ENCODE assay signal across 1 cellular context in the genomic region with DNA sequence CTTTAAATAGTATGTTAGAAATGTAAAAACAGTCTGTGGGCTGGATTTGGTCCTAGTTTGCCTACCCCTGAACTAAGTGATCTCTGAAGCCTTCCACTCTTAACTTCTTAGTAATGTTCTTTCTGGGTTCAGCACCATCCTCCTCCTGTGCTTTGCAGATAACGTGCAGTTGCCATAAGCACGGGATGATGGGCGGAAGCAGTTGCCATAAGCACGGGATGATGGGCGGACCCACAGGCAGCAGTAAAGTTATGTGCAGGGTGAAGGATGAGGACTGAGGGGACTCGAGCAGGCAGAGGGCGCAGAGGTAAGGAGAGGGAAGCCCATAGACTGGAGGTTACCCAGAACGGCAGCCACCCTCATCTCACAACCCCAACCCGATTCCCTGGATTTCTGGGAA.
TF ChIP-seq lines count a peak whose summit lies in the region.

No MANE protein-coding gene starts in this region.

TF ChIP-seq in K562, 482 proteins besides CTCF, POLR2A, EP300 and RAD21 (continues in another document):
- no peak for TF ChIP-seq HSF4 (CRISPR knock-in tag; IDR thresholded peaks at IDR 0.05; ENCODE audit: borderline replicate concordance)
- TF ChIP-seq RBM34 (IDR thresholded peaks at IDR 0.05; ENCODE audit: borderline replicate concordance, insufficient read depth, low read length) = no peak
- TF ChIP-seq NFE2 (IDR thresholded peaks at IDR 0.05; ENCODE audit: low read depth) = no peak
- TF ChIP-seq, protein P1, sequence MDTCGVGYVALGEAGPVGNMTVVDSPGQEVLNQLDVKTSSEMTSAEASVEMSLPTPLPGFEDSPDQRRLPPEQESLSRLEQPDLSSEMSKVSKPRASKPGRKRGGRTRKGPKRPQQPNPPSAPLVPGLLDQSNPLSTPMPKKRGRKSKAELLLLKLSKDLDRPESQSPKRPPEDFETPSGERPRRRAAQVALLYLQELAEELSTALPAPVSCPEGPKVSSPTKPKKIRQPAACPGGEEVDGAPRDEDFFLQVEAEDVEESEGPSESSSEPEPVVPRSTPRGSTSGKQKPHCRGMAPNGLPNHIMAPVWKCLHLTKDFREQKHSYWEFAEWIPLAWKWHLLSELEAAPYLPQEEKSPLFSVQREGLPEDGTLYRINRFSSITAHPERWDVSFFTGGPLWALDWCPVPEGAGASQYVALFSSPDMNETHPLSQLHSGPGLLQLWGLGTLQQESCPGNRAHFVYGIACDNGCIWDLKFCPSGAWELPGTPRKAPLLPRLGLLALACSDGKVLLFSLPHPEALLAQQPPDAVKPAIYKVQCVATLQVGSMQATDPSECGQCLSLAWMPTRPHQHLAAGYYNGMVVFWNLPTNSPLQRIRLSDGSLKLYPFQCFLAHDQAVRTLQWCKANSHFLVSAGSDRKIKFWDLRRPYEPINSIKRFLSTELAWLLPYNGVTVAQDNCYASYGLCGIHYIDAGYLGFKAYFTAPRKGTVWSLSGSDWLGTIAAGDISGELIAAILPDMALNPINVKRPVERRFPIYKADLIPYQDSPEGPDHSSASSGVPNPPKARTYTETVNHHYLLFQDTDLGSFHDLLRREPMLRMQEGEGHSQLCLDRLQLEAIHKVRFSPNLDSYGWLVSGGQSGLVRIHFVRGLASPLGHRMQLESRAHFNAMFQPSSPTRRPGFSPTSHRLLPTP (IDR thresholded peaks at IDR 0.05; ENCODE audit: borderline replicate concordance, extremely low read depth, insufficient read length) = no peak
- TF ChIP-seq KDM1A (IDR thresholded peaks at IDR 0.05) = peak; percentile 89 to 93
- TF ChIP-seq ZNF354B (CRISPR knock-in tag; IDR thresholded peaks at IDR 0.05) = no peak
- no peak for TF ChIP-seq FOXK1 (CRISPR knock-in tag; IDR thresholded peaks at IDR 0.05; ENCODE audit: borderline replicate concordance)
- no peak for TF ChIP-seq CHD4 (IDR thresholded peaks at IDR 0.05; ENCODE audit: insufficient read depth, insufficient replicate concordance, low read depth, low read length, poor library complexity, severe bottlenecking)
- TF ChIP-seq HNRNPH1 (optimal IDR thresholded peaks at IDR 0.05; ENCODE audit: low read depth, low read length) = no peak
- peak; percentile 93 for TF ChIP-seq RFX1 (IDR thresholded peaks at IDR 0.05)
- TF ChIP-seq, protein P2, sequence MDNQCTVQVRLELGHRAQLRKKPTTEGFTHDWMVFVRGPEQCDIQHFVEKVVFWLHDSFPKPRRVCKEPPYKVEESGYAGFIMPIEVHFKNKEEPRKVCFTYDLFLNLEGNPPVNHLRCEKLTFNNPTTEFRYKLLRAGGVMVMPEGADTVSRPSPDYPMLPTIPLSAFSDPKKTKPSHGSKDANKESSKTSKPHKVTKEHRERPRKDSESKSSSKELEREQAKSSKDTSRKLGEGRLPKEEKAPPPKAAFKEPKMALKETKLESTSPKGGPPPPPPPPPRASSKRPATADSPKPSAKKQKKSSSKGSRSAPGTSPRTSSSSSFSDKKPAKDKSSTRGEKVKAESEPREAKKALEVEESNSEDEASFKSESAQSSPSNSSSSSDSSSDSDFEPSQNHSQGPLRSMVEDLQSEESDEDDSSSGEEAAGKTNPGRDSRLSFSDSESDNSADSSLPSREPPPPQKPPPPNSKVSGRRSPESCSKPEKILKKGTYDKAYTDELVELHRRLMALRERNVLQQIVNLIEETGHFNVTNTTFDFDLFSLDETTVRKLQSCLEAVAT (IDR thresholded peaks at IDR 0.05) = no peak
- TF ChIP-seq SMAD3 (CRISPR knock-in tag; conservative IDR thresholded peaks at IDR 0.05) = no peak
- TF ChIP-seq, protein P3, sequence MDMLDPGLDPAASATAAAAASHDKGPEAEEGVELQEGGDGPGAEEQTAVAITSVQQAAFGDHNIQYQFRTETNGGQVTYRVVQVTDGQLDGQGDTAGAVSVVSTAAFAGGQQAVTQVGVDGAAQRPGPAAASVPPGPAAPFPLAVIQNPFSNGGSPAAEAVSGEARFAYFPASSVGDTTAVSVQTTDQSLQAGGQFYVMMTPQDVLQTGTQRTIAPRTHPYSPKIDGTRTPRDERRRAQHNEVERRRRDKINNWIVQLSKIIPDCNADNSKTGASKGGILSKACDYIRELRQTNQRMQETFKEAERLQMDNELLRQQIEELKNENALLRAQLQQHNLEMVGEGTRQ (CRISPR knock-in tag; IDR thresholded peaks at IDR 0.05) = no peak
- TF ChIP-seq, protein P4, sequence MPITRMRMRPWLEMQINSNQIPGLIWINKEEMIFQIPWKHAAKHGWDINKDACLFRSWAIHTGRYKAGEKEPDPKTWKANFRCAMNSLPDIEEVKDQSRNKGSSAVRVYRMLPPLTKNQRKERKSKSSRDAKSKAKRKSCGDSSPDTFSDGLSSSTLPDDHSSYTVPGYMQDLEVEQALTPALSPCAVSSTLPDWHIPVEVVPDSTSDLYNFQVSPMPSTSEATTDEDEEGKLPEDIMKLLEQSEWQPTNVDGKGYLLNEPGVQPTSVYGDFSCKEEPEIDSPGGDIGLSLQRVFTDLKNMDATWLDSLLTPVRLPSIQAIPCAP (CRISPR knock-in tag; IDR thresholded peaks at IDR 0.05; ENCODE audit: borderline replicate concordance) = no peak
- no peak for TF ChIP-seq ZFPM2 (CRISPR knock-in tag; IDR thresholded peaks at IDR 0.05)
- TF ChIP-seq, protein P5, sequence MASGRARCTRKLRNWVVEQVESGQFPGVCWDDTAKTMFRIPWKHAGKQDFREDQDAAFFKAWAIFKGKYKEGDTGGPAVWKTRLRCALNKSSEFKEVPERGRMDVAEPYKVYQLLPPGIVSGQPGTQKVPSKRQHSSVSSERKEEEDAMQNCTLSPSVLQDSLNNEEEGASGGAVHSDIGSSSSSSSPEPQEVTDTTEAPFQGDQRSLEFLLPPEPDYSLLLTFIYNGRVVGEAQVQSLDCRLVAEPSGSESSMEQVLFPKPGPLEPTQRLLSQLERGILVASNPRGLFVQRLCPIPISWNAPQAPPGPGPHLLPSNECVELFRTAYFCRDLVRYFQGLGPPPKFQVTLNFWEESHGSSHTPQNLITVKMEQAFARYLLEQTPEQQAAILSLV (tag; IDR thresholded peaks at IDR 0.05) = no peak
- TF ChIP-seq NR1H2 (CRISPR knock-in tag; IDR thresholded peaks at IDR 0.05) = no peak
- no peak for TF ChIP-seq CBX1 (IDR thresholded peaks at IDR 0.05; ENCODE audit: low read depth)
- TF ChIP-seq, protein P6, sequence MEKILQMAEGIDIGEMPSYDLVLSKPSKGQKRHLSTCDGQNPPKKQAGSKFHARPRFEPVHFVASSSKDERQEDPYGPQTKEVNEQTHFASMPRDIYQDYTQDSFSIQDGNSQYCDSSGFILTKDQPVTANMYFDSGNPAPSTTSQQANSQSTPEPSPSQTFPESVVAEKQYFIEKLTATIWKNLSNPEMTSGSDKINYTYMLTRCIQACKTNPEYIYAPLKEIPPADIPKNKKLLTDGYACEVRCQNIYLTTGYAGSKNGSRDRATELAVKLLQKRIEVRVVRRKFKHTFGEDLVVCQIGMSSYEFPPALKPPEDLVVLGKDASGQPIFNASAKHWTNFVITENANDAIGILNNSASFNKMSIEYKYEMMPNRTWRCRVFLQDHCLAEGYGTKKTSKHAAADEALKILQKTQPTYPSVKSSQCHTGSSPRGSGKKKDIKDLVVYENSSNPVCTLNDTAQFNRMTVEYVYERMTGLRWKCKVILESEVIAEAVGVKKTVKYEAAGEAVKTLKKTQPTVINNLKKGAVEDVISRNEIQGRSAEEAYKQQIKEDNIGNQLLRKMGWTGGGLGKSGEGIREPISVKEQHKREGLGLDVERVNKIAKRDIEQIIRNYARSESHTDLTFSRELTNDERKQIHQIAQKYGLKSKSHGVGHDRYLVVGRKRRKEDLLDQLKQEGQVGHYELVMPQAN (IDR thresholded peaks at IDR 0.05; ENCODE audit: borderline replicate concordance) = no peak
- TF ChIP-seq CSDE1 (IDR thresholded peaks at IDR 0.05) = peak in 1 of 2 experiments; percentile 82; a peak in 2 of 4 replicates
- no peak for TF ChIP-seq LEF1 (IDR thresholded peaks at IDR 0.05)
- no peak for TF ChIP-seq ZNF146 (CRISPR knock-in tag; IDR thresholded peaks at IDR 0.05; ENCODE audit: unreplicated experiment)
- TF ChIP-seq SMARCA4 (IDR thresholded peaks at IDR 0.05) = no peak
- TF ChIP-seq, protein P7, sequence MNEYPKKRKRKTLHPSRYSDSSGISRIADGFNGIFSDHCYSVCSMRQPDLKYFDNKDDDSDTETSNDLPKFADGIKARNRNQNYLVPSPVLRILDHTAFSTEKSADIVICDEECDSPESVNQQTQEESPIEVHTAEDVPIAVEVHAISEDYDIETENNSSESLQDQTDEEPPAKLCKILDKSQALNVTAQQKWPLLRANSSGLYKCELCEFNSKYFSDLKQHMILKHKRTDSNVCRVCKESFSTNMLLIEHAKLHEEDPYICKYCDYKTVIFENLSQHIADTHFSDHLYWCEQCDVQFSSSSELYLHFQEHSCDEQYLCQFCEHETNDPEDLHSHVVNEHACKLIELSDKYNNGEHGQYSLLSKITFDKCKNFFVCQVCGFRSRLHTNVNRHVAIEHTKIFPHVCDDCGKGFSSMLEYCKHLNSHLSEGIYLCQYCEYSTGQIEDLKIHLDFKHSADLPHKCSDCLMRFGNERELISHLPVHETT (CRISPR knock-in tag; conservative IDR thresholded peaks at IDR 0.05 in 1 of 2, IDR thresholded peaks at IDR 0.05 in 1 of 2) = no peak
- no peak for TF ChIP-seq GABPA (tag; conservative IDR thresholded peaks at IDR 0.05; ENCODE audit: low read depth)
- TF ChIP-seq, protein P8, sequence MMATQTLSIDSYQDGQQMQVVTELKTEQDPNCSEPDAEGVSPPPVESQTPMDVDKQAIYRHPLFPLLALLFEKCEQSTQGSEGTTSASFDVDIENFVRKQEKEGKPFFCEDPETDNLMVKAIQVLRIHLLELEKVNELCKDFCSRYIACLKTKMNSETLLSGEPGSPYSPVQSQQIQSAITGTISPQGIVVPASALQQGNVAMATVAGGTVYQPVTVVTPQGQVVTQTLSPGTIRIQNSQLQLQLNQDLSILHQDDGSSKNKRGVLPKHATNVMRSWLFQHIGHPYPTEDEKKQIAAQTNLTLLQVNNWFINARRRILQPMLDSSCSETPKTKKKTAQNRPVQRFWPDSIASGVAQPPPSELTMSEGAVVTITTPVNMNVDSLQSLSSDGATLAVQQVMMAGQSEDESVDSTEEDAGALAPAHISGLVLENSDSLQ (IDR thresholded peaks at IDR 0.05) = peak; percentile 88
- no peak for TF ChIP-seq HCFC1 (IDR thresholded peaks at IDR 0.05; ENCODE audit: low read depth, low read length)
- TF ChIP-seq MECOM (CRISPR knock-in tag; IDR thresholded peaks at IDR 0.05) = no peak
- peak; percentile 74 for TF ChIP-seq BMI1 (IDR thresholded peaks at IDR 0.05; ENCODE audit: low read length)
- peak; percentile 49 to 100; a peak in 3 of 4 replicates for TF ChIP-seq RCOR1 (IDR thresholded peaks at IDR 0.05; ENCODE audit: borderline replicate concordance in 1 of 2, low read depth in 2 of 2, low read length in 2 of 2)
- TF ChIP-seq NR3C1 (CRISPR knock-in tag; IDR thresholded peaks at IDR 0.05) = no peak
- TF ChIP-seq TEAD4 (IDR thresholded peaks at IDR 0.05; ENCODE audit: low read length) = peak; percentile 10; the same call in 1 of the 2 replicates
- no peak for TF ChIP-seq TEAD4 (CRISPR knock-in tag; IDR thresholded peaks at IDR 0.05; ENCODE audit: borderline replicate concordance)
- TF ChIP-seq, protein P9, sequence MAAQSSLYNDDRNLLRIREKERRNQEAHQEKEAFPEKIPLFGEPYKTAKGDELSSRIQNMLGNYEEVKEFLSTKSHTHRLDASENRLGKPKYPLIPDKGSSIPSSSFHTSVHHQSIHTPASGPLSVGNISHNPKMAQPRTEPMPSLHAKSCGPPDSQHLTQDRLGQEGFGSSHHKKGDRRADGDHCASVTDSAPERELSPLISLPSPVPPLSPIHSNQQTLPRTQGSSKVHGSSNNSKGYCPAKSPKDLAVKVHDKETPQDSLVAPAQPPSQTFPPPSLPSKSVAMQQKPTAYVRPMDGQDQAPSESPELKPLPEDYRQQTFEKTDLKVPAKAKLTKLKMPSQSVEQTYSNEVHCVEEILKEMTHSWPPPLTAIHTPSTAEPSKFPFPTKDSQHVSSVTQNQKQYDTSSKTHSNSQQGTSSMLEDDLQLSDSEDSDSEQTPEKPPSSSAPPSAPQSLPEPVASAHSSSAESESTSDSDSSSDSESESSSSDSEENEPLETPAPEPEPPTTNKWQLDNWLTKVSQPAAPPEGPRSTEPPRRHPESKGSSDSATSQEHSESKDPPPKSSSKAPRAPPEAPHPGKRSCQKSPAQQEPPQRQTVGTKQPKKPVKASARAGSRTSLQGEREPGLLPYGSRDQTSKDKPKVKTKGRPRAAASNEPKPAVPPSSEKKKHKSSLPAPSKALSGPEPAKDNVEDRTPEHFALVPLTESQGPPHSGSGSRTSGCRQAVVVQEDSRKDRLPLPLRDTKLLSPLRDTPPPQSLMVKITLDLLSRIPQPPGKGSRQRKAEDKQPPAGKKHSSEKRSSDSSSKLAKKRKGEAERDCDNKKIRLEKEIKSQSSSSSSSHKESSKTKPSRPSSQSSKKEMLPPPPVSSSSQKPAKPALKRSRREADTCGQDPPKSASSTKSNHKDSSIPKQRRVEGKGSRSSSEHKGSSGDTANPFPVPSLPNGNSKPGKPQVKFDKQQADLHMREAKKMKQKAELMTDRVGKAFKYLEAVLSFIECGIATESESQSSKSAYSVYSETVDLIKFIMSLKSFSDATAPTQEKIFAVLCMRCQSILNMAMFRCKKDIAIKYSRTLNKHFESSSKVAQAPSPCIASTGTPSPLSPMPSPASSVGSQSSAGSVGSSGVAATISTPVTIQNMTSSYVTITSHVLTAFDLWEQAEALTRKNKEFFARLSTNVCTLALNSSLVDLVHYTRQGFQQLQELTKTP (IDR thresholded peaks at IDR 0.05; ENCODE audit: low read depth in 1 of 2, partially characterized antibody in 2 of 2) = no peak
- no peak for TF ChIP-seq SRSF1 (IDR thresholded peaks at IDR 0.05; ENCODE audit: low read depth, low read length)
- TF ChIP-seq HDAC2 (IDR thresholded peaks at IDR 0.05) = peak; percentile 74; the same call in 1 of the 2 replicates
- TF ChIP-seq, protein P10, sequence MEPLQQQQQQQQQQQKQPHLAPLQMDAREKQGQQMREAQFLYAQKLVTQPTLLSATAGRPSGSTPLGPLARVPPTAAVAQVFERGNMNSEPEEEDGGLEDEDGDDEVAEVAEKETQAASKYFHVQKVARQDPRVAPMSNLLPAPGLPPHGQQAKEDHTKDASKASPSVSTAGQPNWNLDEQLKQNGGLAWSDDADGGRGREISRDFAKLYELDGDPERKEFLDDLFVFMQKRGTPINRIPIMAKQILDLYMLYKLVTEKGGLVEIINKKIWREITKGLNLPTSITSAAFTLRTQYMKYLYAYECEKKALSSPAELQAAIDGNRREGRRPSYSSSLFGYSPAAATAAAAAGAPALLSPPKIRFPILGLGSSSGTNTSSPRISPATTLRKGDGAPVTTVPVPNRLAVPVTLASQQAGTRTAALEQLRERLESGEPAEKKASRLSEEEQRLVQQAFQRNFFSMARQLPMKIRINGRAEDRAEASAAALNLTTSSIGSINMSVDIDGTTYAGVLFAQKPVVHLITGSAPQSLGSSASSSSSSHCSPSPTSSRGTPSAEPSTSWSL (CRISPR knock-in tag; IDR thresholded peaks at IDR 0.05; ENCODE audit: borderline replicate concordance) = no peak
- no peak for TF ChIP-seq HIVEP1 (CRISPR knock-in tag; IDR thresholded peaks at IDR 0.05)
- TF ChIP-seq TEAD1 (CRISPR knock-in tag; IDR thresholded peaks at IDR 0.05) = no peak
- TF ChIP-seq BHLHE40 (IDR thresholded peaks at IDR 0.05; ENCODE audit: low read length) = peak; percentile 79
- TF ChIP-seq ZSCAN29 (IDR thresholded peaks at IDR 0.05) = no peak
- TF ChIP-seq FIP1L1 (IDR thresholded peaks at IDR 0.05; ENCODE audit: low read depth, low read length, poor library complexity, severe bottlenecking) = no peak
- TF ChIP-seq PTTG1 (tag; IDR thresholded peaks at IDR 0.05; ENCODE audit: low read depth) = no peak
